ENCODE assay signal across 8 cellular contexts in the genomic region with DNA sequence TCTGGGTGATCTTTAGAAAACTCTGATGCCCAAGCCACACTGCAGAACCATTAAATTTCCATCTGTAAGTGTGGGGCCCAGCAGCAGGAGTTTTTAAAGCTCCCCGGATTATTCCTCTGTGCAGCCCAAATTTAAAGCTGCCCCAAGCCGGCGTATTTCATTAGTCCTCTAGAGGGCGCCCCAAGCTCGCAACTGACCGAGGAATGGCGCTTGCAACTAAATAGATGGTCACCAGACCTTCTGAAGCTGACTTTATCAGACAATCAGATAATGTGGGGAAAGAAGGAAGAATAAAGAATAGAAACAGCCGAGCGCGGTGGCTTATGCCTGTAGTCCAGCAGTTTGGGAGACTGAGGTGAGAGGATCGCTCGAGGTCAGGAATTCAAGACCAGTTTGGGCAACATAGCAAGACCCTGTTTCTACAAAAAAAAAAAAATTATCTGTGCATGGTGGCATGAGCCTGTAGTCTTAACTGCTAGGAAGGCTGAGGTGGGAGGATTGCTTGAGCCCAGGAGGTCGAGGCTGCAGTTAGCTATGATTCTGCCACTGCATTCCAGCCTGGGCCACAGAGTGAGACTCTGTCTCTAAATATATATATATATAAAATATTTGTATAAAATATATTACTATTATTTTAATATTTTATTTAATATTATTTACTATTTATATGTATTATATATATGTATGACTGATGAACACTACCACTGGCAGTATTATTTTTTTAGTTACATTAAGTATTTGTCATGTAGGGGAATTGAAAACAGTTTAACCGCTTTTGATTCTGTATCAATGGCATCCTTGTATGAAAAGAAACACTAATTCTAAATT. TPM values are rescaled to one million over a fixed set of nuclear protein-coding genes. Genes with fewer than 3 reads are reported as not detected.
DNase-seq lines count a peak whose midpoint lies in the region; ATAC-seq and TF ChIP-seq lines count a peak whose summit lies in the region.

No MANE protein-coding gene starts in this region.

- POLR2A ChIA-PET in activated B cell treated with CpG ODN at 0.5 μM for 24 hours (lab: Charles Lee): no interaction called here

- intact Hi-C loops in activated B cell treated with CpG ODN at 0.5 μM for 24 hours (cut with micrococcal nuclease): loop anchor here (5.0 kb wide), 1 partner anchor 1473 kb away; no protein-coding TSS in a partner anchor
- intact Hi-C loops in dorsolateral prefrontal cortex (cut with DNase I): loop anchor here in 1 of 2 donors (1.0 to 10.0 kb wide), 2 partner anchors 421 to 627 kb away; partner anchors contain the start of gene PCSK2
- intact Hi-C loops in testis (cut with DNase I; ENCODE audit: low total_unique reads): loop anchor here (5.0 kb wide), 1 partner anchor 628 kb away; no protein-coding TSS in a partner anchor

- H3K4me3 ChIP-seq in dorsolateral prefrontal cortex (no peak overlapping the region), mesenchymal stem cell (ENCODE audit: insufficient read depth in 1 of 2, low read depth in 1 of 2, low read length in 2 of 2) (no peak overlapping the region), testis (no peak overlapping the region)

- H2BK15ac ChIP-seq in mesenchymal stem cell (ENCODE audit: low read depth, poor library complexity, severe bottlenecking): no peak overlapping the region

- H2BK12ac ChIP-seq in mesenchymal stem cell (ENCODE audit: low read length in 2 of 2): no peak overlapping the region

- H4K91ac ChIP-seq in mesenchymal stem cell (ENCODE audit: low read length): no peak overlapping the region

- no peaks in the 10 kb centered on the region for H3K4me1 Mint-ChIP-seq in activated B cell treated with CpG ODN at 0.5 μM for 24 hours

- no peak overlapping the region for H2BK5ac ChIP-seq in mesenchymal stem cell (ENCODE audit: low read depth, low read length, poor library complexity, severe bottlenecking)

- no peak for TF ChIP-seq CTCF in activated B cell treated with CpG ODN at 0.5 μM for 24 hours (IDR thresholded peaks at IDR 0.05)
- peak; percentile 59 to 93 (median 84) for TF ChIP-seq CTCF in dorsolateral prefrontal cortex (IDR thresholded peaks at IDR 0.05 in 54 of 56, conservative IDR thresholded peaks at IDR 0.05 in 2 of 56; ENCODE audit: low read depth in 1 of 56, partially characterized antibody in 56 of 56)
- peak in 2 of 3 experiments; percentile 74 to 78 for TF ChIP-seq CTCF in testis (IDR thresholded peaks at IDR 0.05)

- 18% methylated on average over 12 of the region's 14 CpGs for WGBS in mesenchymal stem cell
- WGBS in testis, 2 donors: 16 to 20% methylated on average over 14 of the region's 14 CpGs

- H3K27ac Mint-ChIP-seq in activated B cell treated with CpG ODN at 0.5 μM for 24 hours: no peak overlapping the region

- no peak for TF ChIP-seq POLR2A in testis (IDR thresholded peaks at IDR 0.05)

- no peaks in the 10 kb centered on the region for H3K9me3 Mint-ChIP-seq in activated B cell treated with CpG ODN at 0.5 μM for 24 hours

- H3K27ac ChIP-seq in dorsolateral prefrontal cortex: peak overlapping the region in 10 of 59 donors; percentile 27 to 57 (median 40)
- no peak overlapping the region for H3K27ac ChIP-seq in mesenchymal stem cell (ENCODE audit: low read length, poor library complexity, severe bottlenecking)
- no peak overlapping the region for H3K27ac ChIP-seq in testis

- no peak overlapping the region for H3K18ac ChIP-seq in mesenchymal stem cell (ENCODE audit: low read depth in 1 of 2, low read length in 2 of 2)

- H2AK5ac ChIP-seq in mesenchymal stem cell (ENCODE audit: low read length, severe bottlenecking): no peak overlapping the region

- no peak overlapping the region for H3K23ac ChIP-seq in mesenchymal stem cell (ENCODE audit: low read length in 2 of 2)

- ATAC-seq in activated B cell treated with CpG ODN at 0.5 μM for 24 hours (ENCODE audit: low read depth) (no peak), HG03439 (IDR thresholded peaks at IDR 0.05; ENCODE audit: unreplicated experiment) (no peak)

- no peaks in the 10 kb centered on the region for H3K79me1 ChIP-seq in mesenchymal stem cell (replicated peaks; ENCODE audit: low read length, poor library complexity, severe bottlenecking)

- no peak overlapping the region for H2BK120ac ChIP-seq in mesenchymal stem cell (ENCODE audit: low read depth, low read length)

- no peak overlapping the region for H2AFZ ChIP-seq in mesenchymal stem cell (ENCODE audit: low read depth, low read length)

- DNase-seq in Caki2 (ENCODE audit: low read depth) (peak; percentile 61), H4 (ENCODE audit: low spot score) (peak; percentile 44), NCI-H2029 treated with DMSO at 0.1 percent for 48 hours (lab: John Stamatoyannopoulos, UW) (peak; percentile 52), activated B cell treated with CpG ODN at 0.5 μM for 24 hours (peak; percentile 24), dorsolateral prefrontal cortex (peak in 9 of 10 donors; percentile 58 to 84 (median 71)), mesenchymal stem cell (peak; percentile 54), testis (peak; percentile 75)

- no peaks in the 10 kb centered on the region for H3K36me3 Mint-ChIP-seq in activated B cell treated with CpG ODN at 0.5 μM for 24 hours (ENCODE audit: low read depth)

- CTCF ChIA-PET in activated B cell treated with CpG ODN at 0.5 μM for 24 hours (lab: Charles Lee): interaction anchor here (0.9 to 3.2 kb wide), 5 partner anchors 9 to 627 kb away, joined by 3 to 48 read pairs (median 8); no protein-coding TSS in a partner anchor

- peaks cover 0 to 48% (median 0%) of the 10 kb centered on the region in 45 donors for H3K27me3 ChIP-seq in dorsolateral prefrontal cortex
- peaks cover 15 to 41% of the 10 kb centered on the region in 2 experiments for H3K27me3 ChIP-seq in mesenchymal stem cell (ENCODE audit: control insufficient read depth in 1 of 2, insufficient read depth in 1 of 2, low read length in 2 of 2)
- H3K27me3 ChIP-seq in testis: no peaks in the 10 kb centered on the region

- no peak overlapping the region for H3K4me3 Mint-ChIP-seq in activated B cell treated with CpG ODN at 0.5 μM for 24 hours

- no peak overlapping the region for H3K9ac ChIP-seq in mesenchymal stem cell (ENCODE audit: low read length)

- H3K4me1 ChIP-seq in mesenchymal stem cell (ENCODE audit: control insufficient read depth, insufficient read depth, low read depth, low read length) (no peaks in the 10 kb centered on the region), testis (no peaks in the 10 kb centered on the region)

- H3K36me3 ChIP-seq in mesenchymal stem cell (ENCODE audit: control insufficient read depth in 1 of 2, insufficient read depth in 2 of 2, low read depth in 1 of 2, low read length in 2 of 2): no peaks in the 10 kb centered on the region
- H3K36me3 ChIP-seq in testis (ENCODE audit: low read depth, missing control alignments): no peaks in the 10 kb centered on the region

- H3K9me3 ChIP-seq in mesenchymal stem cell (ENCODE audit: control insufficient read depth, low read length) (no peaks in the 10 kb centered on the region), testis (no peaks in the 10 kb centered on the region)

- H4K8ac ChIP-seq in mesenchymal stem cell (ENCODE audit: low read length): no peak overlapping the region

- H3K14ac ChIP-seq in mesenchymal stem cell (ENCODE audit: low read length in 2 of 2): no peak overlapping the region

- H3K4me2 ChIP-seq in mesenchymal stem cell (ENCODE audit: low read length, poor library complexity, severe bottlenecking): no peak overlapping the region

- no peak overlapping the region for H3K4ac ChIP-seq in mesenchymal stem cell (ENCODE audit: low read depth in 1 of 2, low read length in 2 of 2)

- H3K27me3 Mint-ChIP-seq in activated B cell treated with CpG ODN at 0.5 μM for 24 hours: peaks cover 27% of the 10 kb centered on the region

- in situ Hi-C loops in Caki2 (cut with HindIII; ENCODE audit: low pct_unique_long_range_greater_than_20kb, low sequenced_read_pairs): loop anchor here (25.0 kb wide), 1 partner anchor 633 kb away; no protein-coding TSS in a partner anchor

RNA-seq across cellular contexts. Expression of gene OTOR, which starts 56.0 kb away (rescaled TPM):
- not detected in 2 replicates for total RNA-seq in Caki2 (2014; rRNA removed; shearing (Covaris generic); ENCODE audit: low replicate concordance)
- not detected in 2 replicates for total RNA-seq in H4 (2014; rRNA removed; shearing (Covaris generic))
- total RNA-seq in activated B cell treated with CpG ODN at 0.5 μM for 24 hours (not detected in 2 replicates), dorsolateral prefrontal cortex (under 1 TPM in 1 of 120 experiments, not detected in 119; 0.84 TPM), testis (not detected)
- not detected for polyA plus RNA-seq in mesenchymal stem cell (2013, experiment 1 of 2)
- not detected for polyA plus RNA-seq in mesenchymal stem cell (2013, experiment 2 of 2)
- not detected for polyA plus RNA-seq in testis (ENCODE audit: insufficient read depth, low read depth, low replicate concordance)

Comparison
In these comparisons a context has a peak if more than half of its experiments do, and no peak if none do; other contexts are left out.
1. DNase-seq: peak in every context shown above with its lines; median percentile 75 in testis; 71 in dorsolateral prefrontal cortex; 61 in Caki2; 54 in mesenchymal stem cell; 52 in NCI-H2029 treated with DMSO at 0.1 percent for 48 hours; 44 in H4; 24 in activated B cell treated with CpG ODN at 0.5 μM for 24 hours.